Comparison of ENCODE assay signal across 1 cellular context in genomic region chr4:74157743-74158560, GRCh38.
TF ChIP-seq lines count a peak whose summit lies in the region.

Gene MTHFD2L (plus strand): TSS chr4:74158118. CDS start chr4:74158139, 21 bp downstream.

TF ChIP-seq in GM12878, 131 proteins besides CTCF, POLR2A, EP300 and RAD21 (continued from another document and continues in another):
- TF ChIP-seq ZBTB11 (CRISPR knock-in tag; IDR thresholded peaks at IDR 0.05) (peak; percentile 74), RAD51 (IDR thresholded peaks at IDR 0.05) (no peak), SREBF1 (IDR thresholded peaks at IDR 0.05; ENCODE audit: low read length) (no peak), TCF3 (IDR thresholded peaks at IDR 0.05; ENCODE audit: borderline replicate concordance, insufficient read depth, low read depth, low read length) (no peak), REST (IDR thresholded peaks at IDR 0.05; ENCODE audit: low read depth, low read length) (no peak), E2F4 (IDR thresholded peaks at IDR 0.05; ENCODE audit: low read depth, low read length) (no peak), SUZ12 (IDR thresholded peaks at IDR 0.05; ENCODE audit: unreplicated experiment) (no peak), MYC (IDR thresholded peaks at IDR 0.05; ENCODE audit: insufficient read depth, insufficient read length, insufficient replicate concordance, low read length, severe bottlenecking) (no peak), MAX (IDR thresholded peaks at IDR 0.05; ENCODE audit: low read depth, low read length) (no peak; the same call in 1 of the 2 replicates), CHD2 (IDR thresholded peaks at IDR 0.05; ENCODE audit: borderline replicate concordance, low read depth, low read length) (no peak; the same call in 1 of the 2 replicates), PKNOX1 (IDR thresholded peaks at IDR 0.05) (no peak), EGR1 (IDR thresholded peaks at IDR 0.05; ENCODE audit: borderline replicate concordance in 1 of 2, low read depth in 2 of 2, low read length in 2 of 2) (peak in 1 of 2 experiments; percentile 74; a peak in 1 of 3 replicates), IRF4 (IDR thresholded peaks at IDR 0.05; ENCODE audit: low read depth, low read length) (no peak), NR2C1 (IDR thresholded peaks at IDR 0.05) (no peak), MTA3 (IDR thresholded peaks at IDR 0.05; ENCODE audit: borderline replicate concordance, low read length) (no peak), NFYA (IDR thresholded peaks at IDR 0.05; ENCODE audit: borderline replicate concordance, low read depth, low read length) (no peak), JUND (IDR thresholded peaks at IDR 0.05; ENCODE audit: low read depth, low read length) (no peak), SMAD1 (IDR thresholded peaks at IDR 0.05; ENCODE audit: low read depth, partially characterized antibody) (no peak), EZH2 (IDR thresholded peaks at IDR 0.05; ENCODE audit: borderline replicate concordance, control insufficient read depth, low read depth, low read length) (no peak), TCF12 (IDR thresholded peaks at IDR 0.05; ENCODE audit: low read depth, low read length) (0 out of 2 replicates have a peak, but pooled peaks have one; percentile 11), HDAC6 (IDR thresholded peaks at IDR 0.05; ENCODE audit: unreplicated experiment) (no peak), MLLT1 (IDR thresholded peaks at IDR 0.05) (0 out of 2 replicates have a peak, but pooled peaks have one; percentile 15), BCL11A (IDR thresholded peaks at IDR 0.05; ENCODE audit: low read depth, low read length) (no peak), PAX5 (IDR thresholded peaks at IDR 0.05; ENCODE audit: borderline replicate concordance, low read depth, low read length) (0 out of 2 replicates have a peak, but pooled peaks have one; percentile 13), ZZZ3 (IDR thresholded peaks at IDR 0.05; ENCODE audit: control insufficient read depth, insufficient read length, low read depth) (no peak), POLR2AphosphoS5 (IDR thresholded peaks at IDR 0.05; ENCODE audit: low read length) (peak; percentile 89), MYB (IDR thresholded peaks at IDR 0.05; ENCODE audit: borderline replicate concordance, low read depth, low read length) (no peak), RELA (IDR thresholded peaks at IDR 0.05; ENCODE audit: borderline replicate concordance, partially characterized antibody) (peak; percentile 35), IKZF1 (conservative IDR thresholded peaks at IDR 0.05) (peak; percentile 87), EED (IDR thresholded peaks at IDR 0.05; ENCODE audit: low read depth) (peak; percentile 72; the same call in 1 of the 2 replicates), ZNF207 (IDR thresholded peaks at IDR 0.05; ENCODE audit: borderline replicate concordance) (0 out of 2 replicates have a peak, but pooled peaks have one; percentile 62), CBX5 (IDR thresholded peaks at IDR 0.05; ENCODE audit: low read depth) (peak; percentile 73; the same call in 1 of the 2 replicates), YY1 (IDR thresholded peaks at IDR 0.05; ENCODE audit: low read depth, low read length) (peak; percentile 96), HDAC2 (IDR thresholded peaks at IDR 0.05) (no peak), CEBPB (IDR thresholded peaks at IDR 0.05; ENCODE audit: borderline replicate concordance in 1 of 2, low read depth in 2 of 2, low read length in 2 of 2) (no peak), SP1 (IDR thresholded peaks at IDR 0.05; ENCODE audit: low read depth, low read length) (peak; percentile 43), MTA2 (IDR thresholded peaks at IDR 0.05; ENCODE audit: low read depth) (peak; percentile 9; the same call in 1 of the 2 replicates), BMI1 (IDR thresholded peaks at IDR 0.05; ENCODE audit: borderline replicate concordance) (peak; percentile 29; the same call in 1 of the 2 replicates), SKIL (IDR thresholded peaks at IDR 0.05; ENCODE audit: low read depth, poor library complexity, severe bottlenecking) (no peak), PBX3 (IDR thresholded peaks at IDR 0.05; ENCODE audit: insufficient replicate concordance, low read depth, low read length) (no peak), RB1 (IDR thresholded peaks at IDR 0.05; ENCODE audit: borderline replicate concordance) (0 out of 2 replicates have a peak, but pooled peaks have one; percentile 76), ASH2L (IDR thresholded peaks at IDR 0.05; ENCODE audit: borderline replicate concordance, low read depth) (peak; percentile 94; the same call in 1 of the 2 replicates), ZBTB33 (IDR thresholded peaks at IDR 0.05) (no peak), RUNX3 (IDR thresholded peaks at IDR 0.05; ENCODE audit: low read length) (no peak; the same call in 1 of the 2 replicates), NRF1 (conservative IDR thresholded peaks at IDR 0.05; ENCODE audit: low read depth, low read length) (no peak), TAF1 (IDR thresholded peaks at IDR 0.05; ENCODE audit: borderline replicate concordance, low read depth, low read length) (peak; percentile 71; the same call in 1 of the 2 replicates), NFXL1 (IDR thresholded peaks at IDR 0.05; ENCODE audit: borderline replicate concordance) (no peak), NBN (IDR thresholded peaks at IDR 0.05) (peak; percentile 68; the same call in 1 of the 2 replicates), MXI1 (IDR thresholded peaks at IDR 0.05; ENCODE audit: low read depth, low read length) (peak; percentile 69), SREBF2 (IDR thresholded peaks at IDR 0.05; ENCODE audit: low read length) (no peak)
